ENCODE assay signal across 23 cellular contexts in genomic region chr14:37824936-37825698, GRCh38.
DNase-seq lines count a peak whose midpoint lies in the region; TF ChIP-seq lines count a peak whose summit lies in the region.
"Had no signal": no experiment of that assay in that cellular context is flagged by ENCODE, and none has a peak within 500 bp of the region (broad histone marks: within the 10 kb centered on the region; RNA-seq: fewer than 3 reads in every experiment).

No MANE protein-coding gene starts in this region.

- DNase-seq in DMS53 treated with DMSO at 0.1 percent for 48 hours (lab: John Stamatoyannopoulos, UW; ENCODE audit: unreplicated experiment): peak; percentile 27
- peak; percentile 35 for DNase-seq in NCI-H1694 treated with DMSO at 0.1 percent for 48 hours (lab: John Stamatoyannopoulos, UW)
- DNase-seq in astrocyte of the hippocampus (ENCODE audit: low read depth, low spot score): peak; percentile 30
- peak; percentile 66 for DNase-seq in myocyte (ENCODE audit: low read depth)
- no peak for DNase-seq in LoVo (ENCODE audit: low spot score)
- no peak for DNase-seq in CD14-positive monocyte (ENCODE audit: low spot score)
- DNase-seq in medulla oblongata (ENCODE audit: extremely low spot score): no peak
- no peak for DNase-seq in type B pancreatic cell (ENCODE audit: extremely low spot score, unreplicated experiment)
- DNase-seq: activated B cell treated with CpG ODN at 0.5 μM for 24 hours; activated CD4-positive, alpha-beta memory T cell treated with anti-CD3 and anti-CD28 coated beads for 36 hours; activated effector memory CD4-positive, alpha-beta T cell treated with anti-CD3 and anti-CD28 coated beads, Interleukin-2, amount 50 U/mL, for 16 hours; activated naive CD8-positive, alpha-beta T cell treated with anti-CD3 and anti-CD28 coated beads, Interleukin-2, amount 50 U/mL, for 24 hours; C1 segment of cervical spinal cord; Calu3; cortex of kidney; H9; immature natural killer cell; Karpas-422; left ventricle myocardium inferior; NCI-H1930; NCI-H510A treated with DMSO at 0.1 percent for 48 hours; nephron progenitor cell; T-helper 9 cell had no signal

- no peak for TF ChIP-seq CTCF in CD14-positive monocyte (IDR thresholded peaks at IDR 0.05)
- no peak for TF ChIP-seq CTCF in type B pancreatic cell (conservative IDR thresholded peaks at IDR 0.05)

- H3K9me3 Mint-ChIP-seq in CD14-positive monocyte (peaks cover 0 to 2% (median 2%) of the 10 kb centered on the region in 7 donors), type B pancreatic cell (no peaks in the 10 kb centered on the region)

- H3K4me1 Mint-ChIP-seq in CD14-positive monocyte (no peaks in the 10 kb centered on the region), type B pancreatic cell (ENCODE audit: unreplicated experiment) (no peaks in the 10 kb centered on the region)
- H3K4me1 Mint-ChIP-seq: activated B cell treated with CpG ODN at 0.5 μM for 24 hours; activated naive CD8-positive, alpha-beta T cell treated with anti-CD3 and anti-CD28 coated beads, Interleukin-2, amount 50 U/mL, for 24 hours; H9; immature natural killer cell; nephron progenitor cell had no signal

- intact Hi-C loops in CD14-positive monocyte (cut with micrococcal nuclease): no loop called here

- H3K27me3 Mint-ChIP-seq in CD14-positive monocyte (ENCODE audit: low read depth in 3 of 3): peaks cover 0 to 1% (median 0%) of the 10 kb centered on the region in 3 donors
- H3K27me3 Mint-ChIP-seq in type B pancreatic cell: no peaks in the 10 kb centered on the region
- H3K27me3 Mint-ChIP-seq: activated B cell treated with CpG ODN at 0.5 μM for 24 hours; activated CD4-positive, alpha-beta memory T cell treated with anti-CD3 and anti-CD28 coated beads for 36 hours; activated naive CD8-positive, alpha-beta T cell treated with anti-CD3 and anti-CD28 coated beads, Interleukin-2, amount 50 U/mL, for 24 hours had no signal

- H3K36me3 Mint-ChIP-seq in CD14-positive monocyte (no peaks in the 10 kb centered on the region), type B pancreatic cell (no peaks in the 10 kb centered on the region)
- H3K36me3 Mint-ChIP-seq: activated CD4-positive, alpha-beta memory T cell treated with anti-CD3 and anti-CD28 coated beads for 36 hours; immature natural killer cell had no signal

- H3K4me3 Mint-ChIP-seq in CD14-positive monocyte (no peak overlapping the region), type B pancreatic cell (no peak overlapping the region)
- H3K4me3 Mint-ChIP-seq: activated B cell treated with CpG ODN at 0.5 μM for 24 hours; activated CD4-positive, alpha-beta memory T cell treated with anti-CD3 and anti-CD28 coated beads for 36 hours; activated naive CD8-positive, alpha-beta T cell treated with anti-CD3 and anti-CD28 coated beads, Interleukin-2, amount 50 U/mL, for 24 hours; H9; immature natural killer cell; nephron progenitor cell had no signal

- H3K27ac Mint-ChIP-seq in CD14-positive monocyte (no peak overlapping the region), type B pancreatic cell (no peak overlapping the region)
- H3K27ac Mint-ChIP-seq: activated B cell treated with CpG ODN at 0.5 μM for 24 hours; activated CD4-positive, alpha-beta memory T cell treated with anti-CD3 and anti-CD28 coated beads for 36 hours; activated naive CD8-positive, alpha-beta T cell treated with anti-CD3 and anti-CD28 coated beads, Interleukin-2, amount 50 U/mL, for 24 hours; H9; immature natural killer cell; nephron progenitor cell had no signal

Comparison
In these comparisons a context has a peak if more than half of its experiments do, and no peak if none do; other contexts are left out.
1. DNase-seq: peak in DMS53 treated with DMSO at 0.1 percent for 48 hours (single experiment), NCI-H1694 treated with DMSO at 0.1 percent for 48 hours (single experiment), astrocyte of the hippocampus (single experiment) and myocyte (single experiment); none in LoVo (single experiment), CD14-positive monocyte (single experiment), medulla oblongata (single experiment) and type B pancreatic cell (single experiment).